Comparison of ENCODE assay signal across 1 cellular context in the genomic region with DNA sequence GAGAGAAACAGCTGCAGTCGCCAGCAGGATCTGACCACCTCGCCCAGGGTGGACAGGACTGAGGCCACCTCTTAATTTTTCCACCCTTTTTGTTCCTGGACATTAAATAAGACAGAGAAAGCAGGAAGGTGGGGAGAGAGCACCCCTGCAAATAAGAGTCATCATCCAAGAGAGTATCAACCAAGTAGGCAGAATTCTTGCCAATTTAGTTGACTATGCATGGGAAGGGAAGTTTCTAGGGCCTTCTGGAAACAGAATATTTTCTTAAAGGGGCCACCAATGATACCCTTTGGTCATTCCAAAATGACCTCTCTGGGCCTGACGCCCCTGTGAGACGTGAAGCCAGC.
TF ChIP-seq lines count a peak whose summit lies in the region.

No MANE protein-coding gene starts in this region.

TF ChIP-seq in SK-N-SH treated with all-trans-retinoic acid at 6 μM for 48 hours, 23 proteins besides CTCF, POLR2A, EP300 and RAD21 (continued from another document):
- TF ChIP-seq, protein P1, sequence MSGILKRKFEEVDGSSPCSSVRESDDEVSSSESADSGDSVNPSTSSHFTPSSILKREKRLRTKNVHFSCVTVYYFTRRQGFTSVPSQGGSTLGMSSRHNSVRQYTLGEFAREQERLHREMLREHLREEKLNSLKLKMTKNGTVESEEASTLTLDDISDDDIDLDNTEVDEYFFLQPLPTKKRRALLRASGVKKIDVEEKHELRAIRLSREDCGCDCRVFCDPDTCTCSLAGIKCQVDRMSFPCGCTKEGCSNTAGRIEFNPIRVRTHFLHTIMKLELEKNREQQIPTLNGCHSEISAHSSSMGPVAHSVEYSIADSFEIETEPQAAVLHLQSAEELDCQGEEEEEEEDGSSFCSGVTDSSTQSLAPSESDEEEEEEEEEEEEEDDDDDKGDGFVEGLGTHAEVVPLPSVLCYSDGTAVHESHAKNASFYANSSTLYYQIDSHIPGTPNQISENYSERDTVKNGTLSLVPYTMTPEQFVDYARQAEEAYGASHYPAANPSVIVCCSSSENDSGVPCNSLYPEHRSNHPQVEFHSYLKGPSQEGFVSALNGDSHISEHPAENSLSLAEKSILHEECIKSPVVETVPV (CRISPR knock-in tag; IDR thresholded peaks at IDR 0.05), result no peak
- no peak for TF ChIP-seq BACH2 (CRISPR knock-in tag; IDR thresholded peaks at IDR 0.05; ENCODE audit: borderline replicate concordance)
- TF ChIP-seq CSDC2 (CRISPR knock-in tag; IDR thresholded peaks at IDR 0.05), result no peak
- TF ChIP-seq GLIS3 (CRISPR knock-in tag; IDR thresholded peaks at IDR 0.05), result no peak
- TF ChIP-seq, protein P2, sequence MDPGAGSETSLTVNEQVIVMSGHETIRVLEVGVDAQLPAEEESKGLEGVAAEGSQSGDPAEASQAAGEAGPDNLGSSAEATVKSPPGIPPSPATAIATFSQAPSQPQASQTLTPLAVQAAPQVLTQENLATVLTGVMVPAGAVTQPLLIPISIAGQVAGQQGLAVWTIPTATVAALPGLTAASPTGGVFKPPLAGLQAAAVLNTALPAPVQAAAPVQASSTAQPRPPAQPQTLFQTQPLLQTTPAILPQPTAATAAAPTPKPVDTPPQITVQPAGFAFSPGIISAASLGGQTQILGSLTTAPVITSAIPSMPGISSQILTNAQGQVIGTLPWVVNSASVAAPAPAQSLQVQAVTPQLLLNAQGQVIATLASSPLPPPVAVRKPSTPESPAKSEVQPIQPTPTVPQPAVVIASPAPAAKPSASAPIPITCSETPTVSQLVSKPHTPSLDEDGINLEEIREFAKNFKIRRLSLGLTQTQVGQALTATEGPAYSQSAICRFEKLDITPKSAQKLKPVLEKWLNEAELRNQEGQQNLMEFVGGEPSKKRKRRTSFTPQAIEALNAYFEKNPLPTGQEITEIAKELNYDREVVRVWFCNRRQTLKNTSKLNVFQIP (CRISPR knock-in tag; IDR thresholded peaks at IDR 0.05; ENCODE audit: borderline replicate concordance, low read depth), result no peak
- TF ChIP-seq RARB (CRISPR knock-in tag; IDR thresholded peaks at IDR 0.05), result no peak
- TF ChIP-seq OSR1 (CRISPR knock-in tag; IDR thresholded peaks at IDR 0.05), result no peak
- no peak for TF ChIP-seq ZFP3 (CRISPR knock-in tag; IDR thresholded peaks at IDR 0.05)
